In the genomic region with DNA sequence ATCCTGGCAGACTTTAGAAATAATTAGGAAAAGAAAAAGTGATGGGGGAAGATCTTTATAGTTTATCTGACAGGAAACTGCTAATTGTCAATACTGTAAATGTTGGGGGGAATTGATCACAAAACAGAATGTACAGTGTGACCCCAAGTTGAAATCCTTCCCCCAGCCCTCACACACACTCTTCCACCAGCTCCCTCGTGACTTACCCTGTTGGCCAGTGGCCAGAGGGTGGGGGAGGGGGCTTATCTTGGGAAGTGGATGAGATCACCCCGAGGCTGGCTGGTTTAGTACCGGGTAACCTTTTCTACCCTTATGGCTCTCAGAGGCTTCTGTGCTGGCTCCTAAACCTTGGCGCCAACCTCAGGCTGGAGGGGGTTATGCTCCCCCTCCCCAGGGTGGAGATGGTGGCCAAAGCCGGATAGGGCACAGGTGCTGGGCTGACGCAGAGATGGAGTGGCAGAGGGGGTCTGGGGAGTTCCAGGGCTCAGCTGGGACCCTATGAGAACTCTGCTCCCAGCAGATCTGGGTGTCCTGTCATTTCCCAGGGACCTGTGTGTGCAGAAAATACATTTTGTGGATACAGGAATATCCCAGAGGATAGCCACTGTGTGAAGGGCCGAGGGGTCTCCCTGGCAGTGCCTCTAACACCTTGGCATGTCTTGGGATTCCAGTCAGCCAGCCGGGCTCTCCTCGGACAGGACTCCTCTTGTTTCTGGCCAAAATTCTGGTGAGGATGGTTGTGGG, we compare ENCODE assay signal across 6 cellular contexts. TPM values are rescaled to one million over a fixed set of nuclear protein-coding genes. Genes with fewer than 3 reads are reported as not detected.
DNase-seq lines count a peak whose midpoint lies in the region; ATAC-seq lines count a peak whose summit lies in the region.

No MANE protein-coding gene starts in this region.

- ATAC-seq in left cardiac atrium, result peak; percentile 16 to 53
- no peak for ATAC-seq in activated naive CD8-positive, alpha-beta T cell treated with anti-CD3 and anti-CD28 coated beads, Interleukin-2, amount 50 U/mL, for 24 hours

- H3K79me2 ChIP-seq in ACC112 (ENCODE audit: control insufficient read depth, insufficient read depth, low read length, unreplicated experiment), result no peaks in the 10 kb centered on the region

- H3K9me3 Mint-ChIP-seq in activated naive CD8-positive, alpha-beta T cell treated with anti-CD3 and anti-CD28 coated beads, Interleukin-2, amount 50 U/mL, for 24 hours, result no peaks in the 10 kb centered on the region

- no peak overlapping the region for H3K4me3 Mint-ChIP-seq in activated naive CD8-positive, alpha-beta T cell treated with anti-CD3 and anti-CD28 coated beads, Interleukin-2, amount 50 U/mL, for 24 hours

- H3K4me3 ChIP-seq in ACC112 (ENCODE audit: low read depth, low read length), result no peak overlapping the region

- peaks cover 29% of the 10 kb centered on the region for H3K4me1 ChIP-seq in ACC112 (ENCODE audit: control insufficient read depth, insufficient read depth, low read length, unreplicated experiment)

- H3K36me3 ChIP-seq in ACC112 (ENCODE audit: insufficient read depth, low read length), result no peaks in the 10 kb centered on the region

- intact Hi-C loops in left cardiac atrium (cut with DNase I), result loop anchor here in 1 of 2 donors (5.0 to 10.0 kb wide), 2 partner anchors 47 to 285 kb away; a partner anchor contains a TSS

- DNase-seq in NCI-H510A treated with DMSO at 0.1 percent for 48 hours (lab: John Stamatoyannopoulos, UW) (peak; percentile 23), left cardiac atrium (peak; percentile 85), ureter (ENCODE audit: low spot score) (peak; percentile 85), cerebellum (ENCODE audit: low spot score) (no peak)
- no peak for DNase-seq in activated naive CD8-positive, alpha-beta T cell treated with anti-CD3 and anti-CD28 coated beads, Interleukin-2, amount 50 U/mL, for 24 hours

- H3K36me3 Mint-ChIP-seq in activated naive CD8-positive, alpha-beta T cell treated with anti-CD3 and anti-CD28 coated beads, Interleukin-2, amount 50 U/mL, for 24 hours (ENCODE audit: low read depth), result no peaks in the 10 kb centered on the region

- peak overlapping the region; percentile 66 for H3K27ac ChIP-seq in ACC112 (ENCODE audit: low read depth, low read length)

- H3K27me3 ChIP-seq in ACC112 (ENCODE audit: insufficient read depth, low read length), result no peaks in the 10 kb centered on the region

- H3K27ac Mint-ChIP-seq in activated naive CD8-positive, alpha-beta T cell treated with anti-CD3 and anti-CD28 coated beads, Interleukin-2, amount 50 U/mL, for 24 hours, result no peak overlapping the region

- H2AFZ ChIP-seq in ACC112 (ENCODE audit: low read length, unreplicated experiment), result peak overlapping the region; percentile 4

- no peaks in the 10 kb centered on the region for H3K4me1 Mint-ChIP-seq in activated naive CD8-positive, alpha-beta T cell treated with anti-CD3 and anti-CD28 coated beads, Interleukin-2, amount 50 U/mL, for 24 hours

- no peaks in the 10 kb centered on the region for H3K27me3 Mint-ChIP-seq in activated naive CD8-positive, alpha-beta T cell treated with anti-CD3 and anti-CD28 coated beads, Interleukin-2, amount 50 U/mL, for 24 hours

RNA-seq across cellular contexts. Expression of a gene that starts 18.6 kb away (rescaled TPM):
- under 1 TPM; 0.39 to 0.47 TPM for total RNA-seq in left cardiac atrium
- not detected for total RNA-seq in ureter
- not detected for total RNA-seq in cerebellum

RNA-seq across cellular contexts. Expression of a gene that starts 19.8 kb away (rescaled TPM):
- 1 to 10 TPM; 6.8 to 8.1 TPM for total RNA-seq in left cardiac atrium
- total RNA-seq in ureter, result 11.5 TPM
- total RNA-seq in cerebellum, result 11.3 TPM

RNA-seq across cellular contexts. Expression of a gene that starts 25.2 kb away (rescaled TPM):
- 100 to 1,000 TPM in 1 of 2 donors, 10 to 100 TPM in 1; 58.3 to 325 TPM for total RNA-seq in left cardiac atrium
- total RNA-seq in ureter, result 7.7 TPM
- 1.1 TPM for total RNA-seq in cerebellum

RNA-seq across cellular contexts. Expression of a gene that starts 34.1 kb away (rescaled TPM):
- total RNA-seq in left cardiac atrium (100 to 1,000 TPM in 1 of 2 donors, 10 to 100 TPM in 1; 92.7 to 120 TPM), ureter (71.8 TPM), cerebellum (60.5 TPM)

RNA-seq across cellular contexts. Expression of a gene that starts 35.2 kb away (rescaled TPM):
- total RNA-seq in left cardiac atrium (10 to 100 TPM; 27.6 to 48.0 TPM), ureter (56.3 TPM), cerebellum (32.0 TPM)

Comparison
In these comparisons a context has a peak if more than half of its experiments do, and no peak if none do; other contexts are left out.
1. DNase-seq: peak in NCI-H510A treated with DMSO at 0.1 percent for 48 hours (single experiment), left cardiac atrium (single experiment) and ureter (single experiment); none in cerebellum (single experiment) and activated naive CD8-positive, alpha-beta T cell treated with anti-CD3 and anti-CD28 coated beads, Interleukin-2, amount 50 U/mL, for 24 hours (single experiment).